Comparison of ENCODE assay signal across 19 cellular contexts in genomic region chr19:48466571-48467325, GRCh38. TPM values are rescaled to one million over a fixed set of nuclear protein-coding genes. Genes with fewer than 3 reads are reported as not detected.
DNase-seq lines count a peak whose midpoint lies in the region; ATAC-seq, FAIRE-seq and TF ChIP-seq lines count a peak whose summit lies in the region.
"Had no signal": no experiment of that assay in that cellular context is flagged by ENCODE, and none has a peak within 500 bp of the region (broad histone marks: within the 10 kb centered on the region; RNA-seq: fewer than 3 reads in every experiment).

No MANE protein-coding gene starts in this region.

- H3K27me3 Mint-ChIP-seq in T-helper 17 cell, result no peaks in the 10 kb centered on the region
- H3K27me3 Mint-ChIP-seq in T-helper 2 cell treated with Interferon-gamma antibody and Interleukin-4, amounts not matched to agents 5 μg/mL and 100 μg/mL, for 36 hours (ENCODE audit: low read depth), result no peaks in the 10 kb centered on the region
- H3K27me3 Mint-ChIP-seq: activated naive CD8-positive, alpha-beta T cell treated with anti-CD3 and anti-CD28 coated beads, Interleukin-2, amount 10 ng/mL, durations not matched to agents 7 days and 5 days had no signal

- TF ChIP-seq CTCF in A673 (conservative IDR thresholded peaks at IDR 0.05; ENCODE audit: low read depth, low read length) (no peak), fibroblast of the aortic adventitia (IDR thresholded peaks at IDR 0.05; ENCODE audit: insufficient read depth, low read length) (no peak)

- CTCF ChIA-PET in A673 (lab: Charles Lee), result interaction anchor here (0.7 kb wide), 1 partner anchor 187 kb away, joined by 4 read pairs; no protein-coding TSS in a partner anchor

- peaks cover 21% of the 10 kb centered on the region for H3K4me1 ChIP-seq in A673 (ENCODE audit: insufficient read depth, low read length, poor library complexity, severe bottlenecking)
- H3K4me1 ChIP-seq: BE2C had no signal

- H3K9me3 ChIP-seq in A673 (ENCODE audit: low read depth, low read length, poor library complexity, severe bottlenecking), result no peaks in the 10 kb centered on the region
- H3K9me3 ChIP-seq in T-helper 17 cell (ENCODE audit: control insufficient read depth, low read length, poor library complexity, severe bottlenecking), result no peaks in the 10 kb centered on the region
- H3K9me3 ChIP-seq: BE2C, right atrium auricular region, vagina had no signal

- peaks cover 36% of the 10 kb centered on the region for H3K36me3 ChIP-seq in A673 (ENCODE audit: insufficient read depth, low read length, poor library complexity, severe bottlenecking)

- peak; percentile 45 for FAIRE-seq in H54 (lab: Jason Lieb, UNC)
- FAIRE-seq: kidney had no signal

- H3K4me3 Mint-ChIP-seq in T-helper 17 cell, result no peak overlapping the region
- no peak overlapping the region for H3K4me3 Mint-ChIP-seq in T-helper 2 cell treated with Interferon-gamma antibody and Interleukin-4, amounts not matched to agents 5 μg/mL and 100 μg/mL, for 36 hours
- H3K4me3 Mint-ChIP-seq: activated naive CD8-positive, alpha-beta T cell treated with anti-CD3 and anti-CD28 coated beads, Interleukin-2, amount 10 ng/mL, durations not matched to agents 7 days and 5 days had no signal

- BruUV-seq in A673 (replicated peaks; lab: Mats Ljungman, UMichigan), result no TSS peak

- POLR2A ChIA-PET in A673 (lab: Charles Lee; ENCODE audit: low non-redundant PET), result interaction anchor here (0.6 kb wide), 1 partner anchor 37 kb away, joined by 8 read pairs; no protein-coding TSS in a partner anchor

- H3K4me3 ChIP-seq in A673 (ENCODE audit: low read depth, low read length, poor library complexity, severe bottlenecking), result no peak overlapping the region
- no peak overlapping the region for H3K4me3 ChIP-seq in fibroblast of the aortic adventitia (ENCODE audit: low read depth, low read length)
- H3K4me3 ChIP-seq: right atrium auricular region, vagina had no signal

- H3K9me3 Mint-ChIP-seq in T-helper 2 cell treated with Interferon-gamma antibody and Interleukin-4, amounts not matched to agents 5 μg/mL and 100 μg/mL, for 36 hours, result no peaks in the 10 kb centered on the region
- H3K9me3 Mint-ChIP-seq: activated naive CD8-positive, alpha-beta T cell treated with anti-CD3 and anti-CD28 coated beads, Interleukin-2, amount 10 ng/mL, durations not matched to agents 7 days and 5 days had no signal

- H3K27ac Mint-ChIP-seq in T-helper 17 cell, result peak overlapping the region; percentile 11
- H3K27ac Mint-ChIP-seq in T-helper 2 cell treated with Interferon-gamma antibody and Interleukin-4, amounts not matched to agents 5 μg/mL and 100 μg/mL, for 36 hours, result no peak overlapping the region
- H3K27ac Mint-ChIP-seq: activated naive CD8-positive, alpha-beta T cell treated with anti-CD3 and anti-CD28 coated beads, Interleukin-2, amount 10 ng/mL, durations not matched to agents 7 days and 5 days had no signal

- peaks cover 19% of the 10 kb centered on the region for H3K4me1 Mint-ChIP-seq in T-helper 17 cell
- peaks cover 9% of the 10 kb centered on the region for H3K4me1 Mint-ChIP-seq in T-helper 2 cell treated with Interferon-gamma antibody and Interleukin-4, amounts not matched to agents 5 μg/mL and 100 μg/mL, for 36 hours (ENCODE audit: low read depth)

- no peaks in the 10 kb centered on the region for H3K27me3 ChIP-seq in A673 (replicated peaks; ENCODE audit: insufficient read depth, low read depth, low read length, poor library complexity)
- H3K27me3 ChIP-seq: BE2C, right atrium auricular region, vagina had no signal

- TF ChIP-seq POLR2A in H54 (IDR thresholded peaks at IDR 0.05; ENCODE audit: low read depth, low read length), result no peak

- peaks cover 2% of the 10 kb centered on the region for H3K36me3 Mint-ChIP-seq in T-helper 17 cell (ENCODE audit: low read depth)
- H3K36me3 Mint-ChIP-seq in T-helper 2 cell treated with Interferon-gamma antibody and Interleukin-4, amounts not matched to agents 5 μg/mL and 100 μg/mL, for 36 hours (ENCODE audit: low read depth), result peaks cover 5% of the 10 kb centered on the region

- H3K27ac ChIP-seq in A673 (ENCODE audit: low read depth, low read length, poor library complexity, severe bottlenecking) (peak overlapping the region; percentile 23), caudate nucleus (ENCODE audit: low read depth, low read length) (no peak overlapping the region)
- H3K27ac ChIP-seq: right atrium auricular region, vagina had no signal

- DNase-seq in A673 (ENCODE audit: low spot score), result no peak
- peak; percentile 69 for DNase-seq in H54 (ENCODE audit: insufficient read length, low spot score)
- no peak for DNase-seq in T-helper 17 cell
- peak; percentile 68 for DNase-seq in fibroblast of the aortic adventitia (ENCODE audit: low read depth)
- no peak for DNase-seq in T-helper 2 cell treated with Interferon-gamma antibody and Interleukin-4, amounts not matched to agents 5 μg/mL and 100 μg/mL, for 36 hours (ENCODE audit: low spot score)
- no peak for DNase-seq in caudate nucleus (lab: John Stamatoyannopoulos, UW)
- no peak for DNase-seq in MV-4-11 (lab: John Stamatoyannopoulos, UW)
- DNase-seq: activated naive CD8-positive, alpha-beta T cell treated with anti-CD3 and anti-CD28 coated beads, Interleukin-2, amount 10 ng/mL, durations not matched to agents 7 days and 5 days; BE2C; kidney; NCI-H187; NK-92 treated with Interleukin-12 subunit alpha and Interleukin-12 subunit beta, amount 100 ng/mL, for 24 hours; stimulated activated CD4-positive, alpha-beta T cell treated with anti-CD3 and anti-CD28 coated beads, Interleukin-4, amount 100 ng/mL, for 24 hours; stimulated activated naive CD4-positive, alpha-beta T cell treated with Interleukin-2 at 50 U/mL for 16 hours had no signal

- ATAC-seq in T-helper 17 cell, result no peak
- no peak for ATAC-seq in GM19455 (IDR thresholded peaks at IDR 0.05; ENCODE audit: unreplicated experiment)

- intact Hi-C loops in A673 (cut with micrococcal nuclease; ENCODE audit: unreplicated experiment), result no loop called here

RNA-seq across cellular contexts. Expression of gene CYTH2, which starts 2.4 kb away (rescaled TPM):
- 120 and 125 TPM in 2 replicates for total RNA-seq in A673 (2021)
- total RNA-seq in T-helper 17 cell, result 10 to 100 TPM; 42.3 to 53.4 TPM
- total RNA-seq in fibroblast of the aortic adventitia (ENCODE audit: low replicate concordance), result 51.3 and 107 TPM in 2 replicates

RNA-seq across cellular contexts. Expression of gene KCNJ14, which starts 11.4 kb away (rescaled TPM):
- 6.5 and 7.0 TPM in 2 replicates for total RNA-seq in A673 (2021)
- 1 to 10 TPM; 1.7 to 2.5 TPM for total RNA-seq in T-helper 17 cell
- total RNA-seq in fibroblast of the aortic adventitia (ENCODE audit: low replicate concordance), result 0.54 and 1.3 TPM in 2 replicates

RNA-seq across cellular contexts. Expression of gene GRWD1, which starts 21.0 kb away (rescaled TPM):
- 86.4 and 109 TPM in 2 replicates for total RNA-seq in A673 (2021)
- 10 to 100 TPM; 32.5 TPM for total RNA-seq in T-helper 17 cell
- total RNA-seq in fibroblast of the aortic adventitia (ENCODE audit: low replicate concordance), result 34.1 and 34.6 TPM in 2 replicates

RNA-seq across cellular contexts. Expression of gene LMTK3, which starts 44.9 kb away (rescaled TPM):
- total RNA-seq in A673 (2021) (0.52 and 1.0 TPM in 2 replicates), T-helper 17 cell (10 to 100 TPM; 11.5 to 18.4 TPM), fibroblast of the aortic adventitia (ENCODE audit: low replicate concordance) (not detected in 2 replicates)
- total RNA-seq: glomerular endothelial cell, SK-MEL-5 had no signal

Comparison
In these comparisons a context has a peak if more than half of its experiments do, and no peak if none do; other contexts are left out.
1. DNase-seq: peak in H54 (single experiment) and fibroblast of the aortic adventitia (single experiment); none in A673 (single experiment), T-helper 17 cell (0 of 3), T-helper 2 cell treated with Interferon-gamma antibody and Interleukin-4, amounts not matched to agents 5 μg/mL and 100 μg/mL, for 36 hours (single experiment), caudate nucleus (0 of 61) and MV-4-11 (single experiment).